In the genomic region with DNA sequence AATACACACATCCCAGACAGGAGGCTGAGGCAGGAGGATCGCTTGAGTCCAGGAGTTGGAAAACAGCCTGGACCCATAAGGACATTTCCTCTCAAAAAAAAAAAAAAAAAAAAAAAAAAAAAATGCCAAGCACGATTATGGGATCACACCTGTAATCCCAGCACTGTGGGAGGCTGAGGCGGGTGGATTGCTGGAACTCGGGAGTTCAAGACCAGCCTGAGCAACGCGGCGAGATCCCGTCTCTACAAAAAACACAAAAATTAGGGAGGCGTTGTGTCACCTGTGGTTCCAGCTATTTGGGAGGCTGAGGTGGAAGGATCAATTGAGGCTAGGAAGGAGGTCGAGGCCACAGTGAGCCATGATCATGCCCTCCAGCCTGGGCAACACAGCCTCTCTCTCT, we compare ENCODE assay signal across 13 cellular contexts. TPM values are rescaled to one million over a fixed set of nuclear protein-coding genes. Genes with fewer than 3 reads are reported as not detected.
DNase-seq lines count a peak whose midpoint lies in the region; ATAC-seq and TF ChIP-seq lines count a peak whose summit lies in the region.
"Had no signal": no experiment of that assay in that cellular context is flagged by ENCODE, and none has a peak within 500 bp of the region (broad histone marks: within the 10 kb centered on the region; RNA-seq: fewer than 3 reads in every experiment).

No MANE protein-coding gene starts in this region.

- no peak for TF ChIP-seq POLR2A in HCT116 (IDR thresholded peaks at IDR 0.05; ENCODE audit: borderline replicate concordance, extremely low read depth, insufficient read depth, insufficient read length)

- peaks cover 25 to 47% of the 10 kb centered on the region in 2 experiments for H3K4me1 ChIP-seq in HCT116 (ENCODE audit: control insufficient read depth in 1 of 2, insufficient read depth in 2 of 2, low read length in 2 of 2)
- H3K4me1 ChIP-seq in osteoblast (ENCODE audit: insufficient read depth, low read length) = peaks cover 10% of the 10 kb centered on the region

- no peak for TF ChIP-seq RAD21 in HCT116 (IDR thresholded peaks at IDR 0.05; ENCODE audit: low read depth)

- CTCF ChIA-PET in activated CD8-positive, alpha-beta T cell treated with anti-CD3 and anti-CD28 coated beads for 36 hours (lab: Charles Lee) = no interaction called here
- CTCF ChIA-PET in activated CD8-positive, alpha-beta T cell treated with anti-CD3 and anti-CD28 coated beads, Interleukin-2, amount 10 ng/mL, durations not matched to agents 7 days and 5 days (lab: Charles Lee) = interaction anchor here (2.7 kb wide), 1 partner anchor 10 kb away, joined by 16 read pairs; no protein-coding TSS in a partner anchor
- CTCF ChIA-PET in HCT116 (lab: Charles Lee) = no interaction called here

- BruUV-seq in HCT116 (replicated peaks; lab: Mats Ljungman, UMichigan) = no TSS peak

- H2AFZ ChIP-seq in HCT116 (ENCODE audit: low read depth, low read length, poor library complexity, severe bottlenecking) (no peak overlapping the region), osteoblast (ENCODE audit: low read length) (no peak overlapping the region)

- H3K4me2 ChIP-seq in HCT116 (ENCODE audit: low read length) (peak overlapping the region; percentile 99), osteoblast (ENCODE audit: insufficient read depth, low read length) (peak overlapping the region; percentile 88)

- H3K36me3 ChIP-seq in HCT116 (ENCODE audit: control insufficient read depth in 1 of 2, insufficient read depth in 2 of 2, low read length in 2 of 2) = no peaks in the 10 kb centered on the region
- no peaks in the 10 kb centered on the region for H3K36me3 ChIP-seq in osteoblast (ENCODE audit: insufficient read depth, low read length)

- POLR2A ChIA-PET in activated CD8-positive, alpha-beta T cell treated with anti-CD3 and anti-CD28 coated beads for 36 hours (lab: Charles Lee) = interaction anchor here (1.9 to 3.2 kb wide), 3 partner anchors 10 to 14 kb away, joined by 5 to 29 read pairs (median 17); partner anchors contain the start of gene USE1
- POLR2A ChIA-PET in activated CD8-positive, alpha-beta T cell treated with anti-CD3 and anti-CD28 coated beads, Interleukin-2, amount 10 ng/mL, durations not matched to agents 7 days and 5 days (lab: Charles Lee) = interaction anchor here (0.6 to 2.7 kb wide), 3 partner anchors 24 to 42 kb away, joined by 3 to 11 read pairs (median 9); partner anchors contain the start of gene BABAM1
- POLR2A ChIA-PET in HCT116 (lab: Charles Lee) = interaction anchor here (3.0 to 3.1 kb wide), 3 partner anchors 10 to 24 kb away, joined by 9 to 29 read pairs (median 24); partner anchors contain the start of gene USE1

- ATAC-seq in activated CD8-positive, alpha-beta T cell treated with anti-CD3 and anti-CD28 coated beads for 36 hours = no peak
- ATAC-seq in activated CD8-positive, alpha-beta T cell treated with anti-CD3 and anti-CD28 coated beads, Interleukin-2, amount 10 ng/mL, durations not matched to agents 7 days and 5 days = no peak
- no peak for ATAC-seq in HCT116
- ATAC-seq in GM21576 (IDR thresholded peaks at IDR 0.05; ENCODE audit: unreplicated experiment) = no peak
- no peak for ATAC-seq in HG03342 (IDR thresholded peaks at IDR 0.05; ENCODE audit: unreplicated experiment)
- ATAC-seq in omental fat pad (ENCODE audit: low FRiP score) = no peak
- ATAC-seq: left ventricle myocardium superior had no signal

- H4K20me1 ChIP-seq in HCT116 (ENCODE audit: insufficient read depth) (no peaks in the 10 kb centered on the region), osteoblast (ENCODE audit: insufficient read depth, low read length) (no peaks in the 10 kb centered on the region)

- H3K9me3 ChIP-seq in HCT116 (ENCODE audit: control insufficient read depth in 1 of 2, insufficient read depth in 1 of 2, low read depth in 1 of 2, low read length in 2 of 2) (no peaks in the 10 kb centered on the region), osteoblast (ENCODE audit: low read depth, low read length) (no peaks in the 10 kb centered on the region)
- H3K9me3 ChIP-seq: ascending aorta had no signal

- H3K4me1 Mint-ChIP-seq in activated CD8-positive, alpha-beta T cell treated with anti-CD3 and anti-CD28 coated beads for 36 hours (ENCODE audit: low read depth) = peaks cover 9% of the 10 kb centered on the region
- peaks cover 10% of the 10 kb centered on the region for H3K4me1 Mint-ChIP-seq in activated CD8-positive, alpha-beta T cell treated with anti-CD3 and anti-CD28 coated beads, Interleukin-2, amount 10 ng/mL, durations not matched to agents 7 days and 5 days (ENCODE audit: low read depth)
- H3K4me1 Mint-ChIP-seq in activated naive CD8-positive, alpha-beta T cell treated with anti-CD3 and anti-CD28 coated beads for 36 hours = peaks cover 6% of the 10 kb centered on the region

- peak overlapping the region; percentile 98; the same call in 1 of the 2 replicates for H3K9ac ChIP-seq in HCT116 (ENCODE audit: low read length)

- no peaks in the 10 kb centered on the region for H3K27me3 ChIP-seq in HCT116 (ENCODE audit: insufficient read depth, low read length)
- H3K27me3 ChIP-seq in osteoblast (ENCODE audit: insufficient read depth, low read length) = no peaks in the 10 kb centered on the region
- H3K27me3 ChIP-seq: ascending aorta, dorsolateral prefrontal cortex had no signal

- no peaks in the 10 kb centered on the region for H3K9me3 Mint-ChIP-seq in activated CD8-positive, alpha-beta T cell treated with anti-CD3 and anti-CD28 coated beads for 36 hours
- H3K9me3 Mint-ChIP-seq in activated CD8-positive, alpha-beta T cell treated with anti-CD3 and anti-CD28 coated beads, Interleukin-2, amount 10 ng/mL, durations not matched to agents 7 days and 5 days (ENCODE audit: insufficient read depth) = no peaks in the 10 kb centered on the region
- H3K9me3 Mint-ChIP-seq in activated naive CD8-positive, alpha-beta T cell treated with anti-CD3 and anti-CD28 coated beads for 36 hours = no peaks in the 10 kb centered on the region

- H3K36me3 Mint-ChIP-seq in activated CD8-positive, alpha-beta T cell treated with anti-CD3 and anti-CD28 coated beads for 36 hours (ENCODE audit: low read depth) = peaks cover 2% of the 10 kb centered on the region
- H3K36me3 Mint-ChIP-seq in activated CD8-positive, alpha-beta T cell treated with anti-CD3 and anti-CD28 coated beads, Interleukin-2, amount 10 ng/mL, durations not matched to agents 7 days and 5 days (ENCODE audit: low read depth) = peaks cover 7% of the 10 kb centered on the region
- peaks cover 3% of the 10 kb centered on the region for H3K36me3 Mint-ChIP-seq in activated naive CD8-positive, alpha-beta T cell treated with anti-CD3 and anti-CD28 coated beads for 36 hours

- no peaks in the 10 kb centered on the region for H3K9me2 ChIP-seq in HCT116 (ENCODE audit: insufficient read depth)

- intact Hi-C loops in activated CD8-positive, alpha-beta T cell treated with anti-CD3 and anti-CD28 coated beads for 36 hours (cut with micrococcal nuclease) = loop anchor here (10.0 kb wide), 1 partner anchor 150 kb away; the partner anchor contains the start of genes HAUS8 and MYO9B
- intact Hi-C loops in HCT116 (cut with micrococcal nuclease) = loop anchor here (5.0 kb wide), 1 partner anchor 148 kb away; the partner anchor contains the start of genes HAUS8 and MYO9B

- no peak for TF ChIP-seq CTCF in activated CD8-positive, alpha-beta T cell treated with anti-CD3 and anti-CD28 coated beads for 36 hours (IDR thresholded peaks at IDR 0.05)
- no peak for TF ChIP-seq CTCF in HCT116 (IDR thresholded peaks at IDR 0.05 in 2 of 3, conservative IDR thresholded peaks at IDR 0.05 in 1 of 3; ENCODE audit: borderline replicate concordance in 1 of 3, insufficient read depth in 1 of 3, low read depth in 2 of 3, low read length in 2 of 3)
- TF ChIP-seq CTCF in osteoblast (IDR thresholded peaks at IDR 0.05; ENCODE audit: extremely low read depth, low read depth, low read length) = no peak
- TF ChIP-seq CTCF in omental fat pad (IDR thresholded peaks at IDR 0.05) = no peak

- H3K27me3 Mint-ChIP-seq in activated CD8-positive, alpha-beta T cell treated with anti-CD3 and anti-CD28 coated beads for 36 hours = no peaks in the 10 kb centered on the region
- no peaks in the 10 kb centered on the region for H3K27me3 Mint-ChIP-seq in activated CD8-positive, alpha-beta T cell treated with anti-CD3 and anti-CD28 coated beads, Interleukin-2, amount 10 ng/mL, durations not matched to agents 7 days and 5 days (ENCODE audit: low read depth)
- H3K27me3 Mint-ChIP-seq in activated naive CD8-positive, alpha-beta T cell treated with anti-CD3 and anti-CD28 coated beads for 36 hours = no peaks in the 10 kb centered on the region

- peak overlapping the region in 1 of 2 experiments; percentile 92; a peak in 3 of 4 replicates for H3K4me3 ChIP-seq in HCT116 (replicated peaks in 1 of 2; ENCODE audit: low read depth in 1 of 2, low read length in 2 of 2)
- no peak overlapping the region for H3K4me3 ChIP-seq in osteoblast (ENCODE audit: insufficient read depth, low read length)

- RAD21 ChIA-PET in HCT116 (lab: Charles Lee; ENCODE audit: low non-redundant PET in 1 of 2, low total read pairs in 2 of 2, uncharacterized antibody in 2 of 2, unreplicated experiment in 2 of 2) = no interaction called here

- no peak for DNase-seq in activated CD8-positive, alpha-beta T cell treated with anti-CD3 and anti-CD28 coated beads for 36 hours
- no peak for DNase-seq in activated CD8-positive, alpha-beta T cell treated with anti-CD3 and anti-CD28 coated beads, Interleukin-2, amount 10 ng/mL, durations not matched to agents 7 days and 5 days
- DNase-seq in HCT116 (ENCODE audit: low read depth, low spot score) (no peak), osteoblast (ENCODE audit: insufficient read length, low spot score, missing footprints) (no peak), omental fat pad (ENCODE audit: low spot score) (no peak)
- no peak for DNase-seq in activated naive CD8-positive, alpha-beta T cell treated with anti-CD3 and anti-CD28 coated beads for 36 hours
- DNase-seq: dorsolateral prefrontal cortex, left ventricle myocardium superior, Right ventricle myocardium superior had no signal

- peak overlapping the region; percentile 26 for H3K4me3 Mint-ChIP-seq in activated CD8-positive, alpha-beta T cell treated with anti-CD3 and anti-CD28 coated beads for 36 hours
- no peak overlapping the region for H3K4me3 Mint-ChIP-seq in activated CD8-positive, alpha-beta T cell treated with anti-CD3 and anti-CD28 coated beads, Interleukin-2, amount 10 ng/mL, durations not matched to agents 7 days and 5 days
- H3K4me3 Mint-ChIP-seq in activated naive CD8-positive, alpha-beta T cell treated with anti-CD3 and anti-CD28 coated beads for 36 hours = peak overlapping the region; percentile 37

- H3K27ac ChIP-seq in HCT116 (ENCODE audit: low read depth, low read length) = peak overlapping the region; percentile 85; the same call in 1 of the 2 replicates
- no peak overlapping the region for H3K27ac ChIP-seq in osteoblast (ENCODE audit: low read depth, low read length)

- H3K79me2 ChIP-seq in HCT116 (ENCODE audit: insufficient read depth, low read length) (peaks cover 16% of the 10 kb centered on the region; the same call in 1 of the 2 replicates), osteoblast (ENCODE audit: insufficient read depth, low read length) (no peaks in the 10 kb centered on the region)

- no peak overlapping the region for H3K27ac Mint-ChIP-seq in activated CD8-positive, alpha-beta T cell treated with anti-CD3 and anti-CD28 coated beads for 36 hours
- no peak overlapping the region for H3K27ac Mint-ChIP-seq in activated CD8-positive, alpha-beta T cell treated with anti-CD3 and anti-CD28 coated beads, Interleukin-2, amount 10 ng/mL, durations not matched to agents 7 days and 5 days
- no peak overlapping the region for H3K27ac Mint-ChIP-seq in activated naive CD8-positive, alpha-beta T cell treated with anti-CD3 and anti-CD28 coated beads for 36 hours

RNA-seq across cellular contexts. Expression of gene OCEL1, which starts 1.0 kb away (rescaled TPM):
- 10 to 100 TPM; 20.1 TPM for total RNA-seq in activated CD8-positive, alpha-beta T cell treated with anti-CD3 and anti-CD28 coated beads for 36 hours
- 10 to 100 TPM; 24.3 to 28.3 TPM for total RNA-seq in activated CD8-positive, alpha-beta T cell treated with anti-CD3 and anti-CD28 coated beads, Interleukin-2, amount 10 ng/mL, durations not matched to agents 7 days and 5 days
- total RNA-seq in HCT116 (2021; ENCODE audit: unreplicated experiment) = 39.8 TPM
- polyA plus RNA-seq in HCT116 (2012) = 28.3 and 33.8 TPM in 2 replicates
- total RNA-seq in activated naive CD8-positive, alpha-beta T cell treated with anti-CD3 and anti-CD28 coated beads for 36 hours = 10 to 100 TPM; 11.9 to 12.6 TPM
- total RNA-seq in osteoblast = 2.4 and 3.3 TPM in 2 replicates
- 10 to 100 TPM in 1 of 4 donors, 1 to 10 TPM in 3; 6.7 to 17.7 (median 9.3) TPM for total RNA-seq in omental fat pad

RNA-seq across cellular contexts. Expression of gene USE1, which starts 9.9 kb away (rescaled TPM):
- 10 to 100 TPM; 26.5 to 27.1 TPM for total RNA-seq in activated CD8-positive, alpha-beta T cell treated with anti-CD3 and anti-CD28 coated beads for 36 hours
- total RNA-seq in activated CD8-positive, alpha-beta T cell treated with anti-CD3 and anti-CD28 coated beads, Interleukin-2, amount 10 ng/mL, durations not matched to agents 7 days and 5 days = 10 to 100 TPM; 26.5 to 27.9 TPM
- total RNA-seq in HCT116 (2021; ENCODE audit: unreplicated experiment) (27.5 TPM), osteoblast (22.4 and 25.7 TPM in 2 replicates), omental fat pad (10 to 100 TPM; 14.5 to 22.3 (median 20.7) TPM)
- 34.7 and 34.8 TPM in 2 replicates for polyA plus RNA-seq in HCT116 (2012)
- 10 to 100 TPM; 26.5 to 27.1 TPM for total RNA-seq in activated naive CD8-positive, alpha-beta T cell treated with anti-CD3 and anti-CD28 coated beads for 36 hours

RNA-seq across cellular contexts. Expression of gene NR2F6, which starts 20.7 kb away (rescaled TPM):
- total RNA-seq in activated CD8-positive, alpha-beta T cell treated with anti-CD3 and anti-CD28 coated beads for 36 hours = 1 to 10 TPM; 7.0 TPM
- 1 to 10 TPM; 4.1 to 4.3 TPM for total RNA-seq in activated CD8-positive, alpha-beta T cell treated with anti-CD3 and anti-CD28 coated beads, Interleukin-2, amount 10 ng/mL, durations not matched to agents 7 days and 5 days
- 88.0 TPM for total RNA-seq in HCT116 (2021; ENCODE audit: unreplicated experiment)
- polyA plus RNA-seq in HCT116 (2012) = 57.6 and 61.3 TPM in 2 replicates
- 1 to 10 TPM; 6.9 to 7.1 TPM for total RNA-seq in activated naive CD8-positive, alpha-beta T cell treated with anti-CD3 and anti-CD28 coated beads for 36 hours
- 29.5 and 32.2 TPM in 2 replicates for total RNA-seq in osteoblast
- total RNA-seq in omental fat pad = 10 to 100 TPM; 16.9 to 45.4 (median 29.8) TPM

RNA-seq across cellular contexts. Expression of gene USHBP1, which starts 39.5 kb away (rescaled TPM):
- total RNA-seq in activated CD8-positive, alpha-beta T cell treated with anti-CD3 and anti-CD28 coated beads for 36 hours = under 1 TPM in 1 of 2 experiments, not detected in 1; 0.29 TPM
- total RNA-seq in activated CD8-positive, alpha-beta T cell treated with anti-CD3 and anti-CD28 coated beads, Interleukin-2, amount 10 ng/mL, durations not matched to agents 7 days and 5 days = not detected
- 0.15 TPM for total RNA-seq in HCT116 (2021; ENCODE audit: unreplicated experiment)
- polyA plus RNA-seq in HCT116 (2012) = 0.04 and 0.16 TPM in 2 replicates
- total RNA-seq in activated naive CD8-positive, alpha-beta T cell treated with anti-CD3 and anti-CD28 coated beads for 36 hours = not detected
- not detected in 2 replicates for total RNA-seq in osteoblast
- 10 to 100 TPM in 1 of 4 donors, 1 to 10 TPM in 3; 2.4 to 43.3 (median 5.8) TPM for total RNA-seq in omental fat pad
- polyA plus RNA-seq: AG04450 had no signal

RNA-seq across cellular contexts. Expression of gene BABAM1, which starts 42.2 kb away (rescaled TPM):
- total RNA-seq in activated CD8-positive, alpha-beta T cell treated with anti-CD3 and anti-CD28 coated beads for 36 hours = 100 to 1,000 TPM; 105 to 106 TPM
- total RNA-seq in activated CD8-positive, alpha-beta T cell treated with anti-CD3 and anti-CD28 coated beads, Interleukin-2, amount 10 ng/mL, durations not matched to agents 7 days and 5 days = 100 to 1,000 TPM; 116 to 117 TPM
- total RNA-seq in HCT116 (2021; ENCODE audit: unreplicated experiment) (93.3 TPM), osteoblast (74.8 and 76.7 TPM in 2 replicates), omental fat pad (10 to 100 TPM; 46.0 to 62.1 (median 59.1) TPM)
- 71.5 and 72.7 TPM in 2 replicates for polyA plus RNA-seq in HCT116 (2012)
- total RNA-seq in activated naive CD8-positive, alpha-beta T cell treated with anti-CD3 and anti-CD28 coated beads for 36 hours = 100 to 1,000 TPM; 107 to 112 TPM
